In the genomic region with DNA sequence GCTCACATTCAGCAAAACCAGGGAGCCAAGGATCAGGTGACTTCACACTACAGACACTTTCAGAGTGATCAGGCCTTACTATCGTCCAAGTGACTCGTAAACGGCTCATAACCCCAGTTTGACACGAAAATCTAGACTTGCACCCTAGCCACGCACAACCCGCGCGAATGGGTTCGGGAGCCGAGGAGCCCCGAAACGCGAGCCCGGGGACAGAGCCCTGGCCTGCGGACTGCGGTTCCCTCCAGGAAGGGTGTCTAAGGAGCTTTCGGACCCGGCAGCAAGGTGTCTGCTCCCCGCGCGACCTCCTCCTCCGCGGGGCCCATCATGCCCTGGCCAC, we compare ENCODE assay signal across 8 cellular contexts. TPM values are rescaled to one million over a fixed set of nuclear protein-coding genes. Genes with fewer than 3 reads are reported as not detected.
A peak's percentile ranks its signal among the peaks of the same experiment; 100 is the strongest.
DNase-seq lines count a peak whose midpoint lies in the region; ATAC-seq lines count a peak whose summit lies in the region.

No MANE protein-coding gene starts in this region.

- ATAC-seq in GM21576 (IDR thresholded peaks at IDR 0.05; ENCODE audit: unreplicated experiment) (peak; percentile 25), GM18519 (IDR thresholded peaks at IDR 0.05; ENCODE audit: low FRiP score, unreplicated experiment) (no peak)

- DNase-seq in G401 (ENCODE audit: low spot score): peak; percentile 57
- peak; percentile 66 for DNase-seq in HuH-7.5 (ENCODE audit: low spot score)
- DNase-seq in SK-MEL-5 (ENCODE audit: low read depth, low spot score): peak; percentile 93
- peak in 48 of 58 donors; percentile 7 to 76 (median 48) for DNase-seq in anterior cingulate cortex (lab: John Stamatoyannopoulos, UW)
- DNase-seq in hepatic stellate cell (ENCODE audit: low spot score): peak; percentile 68
- DNase-seq in retina: peak; percentile 84

- in situ Hi-C loops in G401 (cut with HindIII; ENCODE audit: low sequenced_read_pairs): no loop called here
- in situ Hi-C loops in SK-MEL-5 (cut with HindIII; ENCODE audit: low pct_unique_long_range_greater_than_20kb, low sequenced_read_pairs): no loop called here

RNA-seq across cellular contexts. Expression of a gene that starts 0.8 kb away (rescaled TPM):
- total RNA-seq in G401 (2014; rRNA removed; shearing (Covaris generic)): 119 and 148 TPM in 2 replicates
- total RNA-seq in SK-MEL-5 (2014; rRNA removed; shearing (Covaris generic)): 130 and 148 TPM in 2 replicates
- 82.8 and 83.9 TPM in 2 replicates for polyA plus RNA-seq in SK-MEL-5 (2015; cell fraction: cytosol; rRNA removed)
- polyA plus RNA-seq in SK-MEL-5 (2015; cell fraction: nucleus; rRNA removed): 377 and 491 TPM in 2 replicates
